ENCODE assay signal across 31 cellular contexts in the genomic region with DNA sequence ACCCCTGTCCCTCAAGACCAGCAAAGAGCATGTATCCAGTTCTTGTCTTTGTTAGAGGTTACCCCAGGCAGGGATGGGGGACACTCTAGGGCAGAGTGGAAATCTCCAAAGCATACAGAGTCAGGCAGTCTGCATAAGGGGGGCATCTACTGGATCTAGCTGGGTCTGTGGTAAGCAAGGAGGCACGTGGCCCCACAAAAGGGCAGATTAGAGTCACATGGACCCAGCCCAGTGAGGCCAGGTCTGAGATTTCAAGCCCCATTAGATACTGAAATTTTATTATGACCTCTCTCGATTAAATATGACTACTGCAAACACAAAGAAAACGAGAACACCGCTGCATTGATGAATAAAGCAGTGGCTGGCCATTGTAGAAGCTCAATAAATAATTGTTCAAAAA. TPM values are rescaled to one million over a fixed set of nuclear protein-coding genes. Genes with fewer than 3 reads are reported as not detected.
DNase-seq lines count a peak whose midpoint lies in the region; ATAC-seq, FAIRE-seq and TF ChIP-seq lines count a peak whose summit lies in the region.
"Had no signal": no experiment of that assay in that cellular context is flagged by ENCODE, and none has a peak within 500 bp of the region (broad histone marks: within the 10 kb centered on the region; RNA-seq: fewer than 3 reads in every experiment).

No MANE protein-coding gene starts in this region.

- TF ChIP-seq CTCF in GM23338 (conservative IDR thresholded peaks at IDR 0.05; ENCODE audit: low read depth in 2 of 2), result no peak
- no peak for TF ChIP-seq CTCF in WTC11 (IDR thresholded peaks at IDR 0.05)
- TF ChIP-seq CTCF in H1 (IDR thresholded peaks at IDR 0.05; ENCODE audit: control extremely low read depth in 1 of 3, insufficient read depth in 1 of 3, low read depth in 1 of 3, low read length in 3 of 3), result no peak
- no peak for TF ChIP-seq CTCF in neural progenitor cell (IDR thresholded peaks at IDR 0.05)
- no peak for TF ChIP-seq CTCF in thyroid gland (IDR thresholded peaks at IDR 0.05)

- H3K23ac ChIP-seq in H1 (ENCODE audit: insufficient read length), result no peak overlapping the region
- no peak overlapping the region for H3K23ac ChIP-seq in mesendoderm (ENCODE audit: low read length)

- H2BK120ac ChIP-seq in H1 (replicated peaks; ENCODE audit: low read depth, low read length), result no peak overlapping the region
- H2BK120ac ChIP-seq in mesendoderm (ENCODE audit: low read depth, low read length), result no peak overlapping the region

- H3K36me3 Mint-ChIP-seq in GM23338 (ENCODE audit: low read depth), result no peaks in the 10 kb centered on the region; the same call in 2 of the 3 replicates
- no peaks in the 10 kb centered on the region for H3K36me3 Mint-ChIP-seq in WTC11
- H3K36me3 Mint-ChIP-seq in neural progenitor cell, result no peaks in the 10 kb centered on the region
- H3K36me3 Mint-ChIP-seq: CD14-positive monocyte; CD4-positive, alpha-beta memory T cell; CD4-positive, CD25-positive, alpha-beta regulatory T cell; CD8-positive, alpha-beta memory T cell had no signal

- H4K20me1 ChIP-seq in GM23338 (replicated peaks; ENCODE audit: insufficient read depth) (no peaks in the 10 kb centered on the region; the same call in 1 of the 2 replicates), H1 (replicated peaks in 1 of 2; ENCODE audit: control insufficient read depth in 1 of 2, insufficient read depth in 2 of 2, low read length in 2 of 2) (peaks cover 0 to 4% of the 10 kb centered on the region in 2 experiments), neural progenitor cell (ENCODE audit: low read depth) (peaks cover 12% of the 10 kb centered on the region)
- H4K20me1 ChIP-seq: BLaER1 had no signal

- H3K4me3 ChIP-seq in GM23338 (no peak overlapping the region), H1 (ENCODE audit: extremely low read depth in 1 of 4, insufficient read depth in 2 of 4, low read depth in 3 of 4, low read length in 4 of 4) (no peak overlapping the region), neural progenitor cell (no peak overlapping the region), mesendoderm (ENCODE audit: low read length) (no peak overlapping the region), thyroid gland (replicated peaks in 1 of 3) (no peak overlapping the region)
- H3K4me3 ChIP-seq: BLaER1, GM12878 had no signal

- H3K9me2 ChIP-seq in GM23338 (ENCODE audit: insufficient read depth), result no peaks in the 10 kb centered on the region

- DNase-seq in GM23338 (ENCODE audit: low spot score), result no peak
- no peak for DNase-seq in WTC11 (ENCODE audit: low spot score)
- no peak for DNase-seq in H1 (ENCODE audit: low read depth in 1 of 2, low spot score in 2 of 2)
- no peak for DNase-seq in neural progenitor cell (ENCODE audit: low spot score)
- no peak for DNase-seq in mesendoderm
- no peak for DNase-seq in thyroid gland
- DNase-seq: 8988T; ACHN; BE2C; C1 segment of cervical spinal cord; CD4-positive, alpha-beta memory T cell; CD4-positive, CD25-positive, alpha-beta regulatory T cell; CD8-positive, alpha-beta memory T cell; COR-L47; DMS 273 treated with DMSO at 0.1 percent for 48 hours; DMS53; DMS79; DND-41; EL; GDM1 had no signal

- no peak overlapping the region for H3K9ac ChIP-seq in H1 (replicated peaks in 1 of 4; ENCODE audit: extremely low read depth in 1 of 4, low read depth in 3 of 4, low read length in 3 of 4)
- no peak overlapping the region for H3K9ac ChIP-seq in neural progenitor cell
- no peak overlapping the region for H3K9ac ChIP-seq in mesendoderm (ENCODE audit: low read length)
- H3K9ac ChIP-seq: BLaER1 had no signal

- H3K4me3 Mint-ChIP-seq in GM23338 (no peak overlapping the region; the same call in 2 of the 3 replicates), WTC11 (0 out of 2 replicates have a peak overlapping the region, but pooled peaks have one; percentile 9), neural progenitor cell (peak overlapping the region; percentile 47)
- H3K4me3 Mint-ChIP-seq: CD4-positive, alpha-beta memory T cell; CD4-positive, CD25-positive, alpha-beta regulatory T cell; CD8-positive, alpha-beta memory T cell had no signal

- intact Hi-C loops in thyroid gland (cut with DNase I), result no loop called here

- H3K79me2 ChIP-seq in GM23338 (replicated peaks; ENCODE audit: insufficient read depth) (no peaks in the 10 kb centered on the region; the same call in 1 of the 2 replicates), H1 (ENCODE audit: control insufficient read depth in 1 of 2, insufficient read depth in 2 of 2, low read length in 2 of 2) (0 out of 4 replicates have a peak, but pooled peaks cover 0 to 8% of the 10 kb centered on the region in 2 experiments), neural progenitor cell (ENCODE audit: low read depth) (no peaks in the 10 kb centered on the region), mesendoderm (ENCODE audit: control insufficient read depth, insufficient read depth, low read length) (no peaks in the 10 kb centered on the region)

- H3K27me3 ChIP-seq in GM23338 (ENCODE audit: insufficient read depth), result peaks cover 48% of the 10 kb centered on the region
- peaks cover 3 to 37% (median 34%) of the 10 kb centered on the region in 4 experiments for H3K27me3 ChIP-seq in H1 (replicated peaks in 1 of 4; ENCODE audit: control insufficient read depth in 3 of 4, extremely low read depth in 1 of 4, insufficient read depth in 3 of 4, low read length in 3 of 4)
- peaks cover 64% of the 10 kb centered on the region for H3K27me3 ChIP-seq in neural progenitor cell
- peaks cover 5% of the 10 kb centered on the region for H3K27me3 ChIP-seq in mesendoderm (ENCODE audit: insufficient read depth, low read length, poor library complexity)
- H3K27me3 ChIP-seq in thyroid gland, result no peaks in the 10 kb centered on the region

- H3K56ac ChIP-seq in H1 (replicated peaks; ENCODE audit: insufficient read length, low read depth, low read length) (no peak overlapping the region), mesendoderm (ENCODE audit: low read length) (no peak overlapping the region)

- H3K27ac ChIP-seq in GM23338 (ENCODE audit: low read depth), result no peak overlapping the region
- no peak overlapping the region for H3K27ac ChIP-seq in H1 (ENCODE audit: low read depth, low read length)
- no peak overlapping the region for H3K27ac ChIP-seq in neural progenitor cell
- no peak overlapping the region for H3K27ac ChIP-seq in mesendoderm (ENCODE audit: low read depth, low read length)
- H3K27ac ChIP-seq in thyroid gland, result no peak overlapping the region
- H3K27ac ChIP-seq: BLaER1 had no signal

- peaks cover 21% of the 10 kb centered on the region for H3K23me2 ChIP-seq in H1 (ENCODE audit: low read depth, low read length)

- peak overlapping the region; percentile 89; the same call in 1 of the 2 replicates for H2BK15ac ChIP-seq in H1 (ENCODE audit: low read length)
- H2BK15ac ChIP-seq in mesendoderm (replicated peaks; ENCODE audit: low read depth), result no peak overlapping the region

- CTCF ChIA-PET in WTC11 (lab: Charles Lee) (interaction anchor here (0.8 to 2.3 kb wide), 5 partner anchors 29 to 225 kb away, joined by 3 to 20 read pairs (median 4); no protein-coding TSS in a partner anchor), H1 (lab: Charles Lee; ENCODE audit: partially characterized antibody) (interaction anchor here (0.6 to 3.2 kb wide), 9 partner anchors 24 to 305 kb away, joined by 3 to 13 read pairs (median 3); no protein-coding TSS in a partner anchor)

- TF ChIP-seq POLR2A in H1 (IDR thresholded peaks at IDR 0.05; ENCODE audit: control extremely low read depth in 1 of 2, low read depth in 2 of 2, low read length in 2 of 2), result no peak
- no peak for TF ChIP-seq POLR2A in thyroid gland (IDR thresholded peaks at IDR 0.05)

- H3K4me2 ChIP-seq in GM23338 (peak overlapping the region; percentile 48; the same call in 1 of the 2 replicates), H1 (ENCODE audit: insufficient read depth in 1 of 2, low read depth in 2 of 2, low read length in 2 of 2) (peak overlapping the region in 1 of 2 experiments; percentile 85; a peak in 1 of 4 replicates), neural progenitor cell (no peak overlapping the region), mesendoderm (ENCODE audit: low read length) (no peak overlapping the region)
- H3K4me2 ChIP-seq: BLaER1 had no signal

- peaks cover 26% of the 10 kb centered on the region for H3K4me1 Mint-ChIP-seq in GM23338
- H3K4me1 Mint-ChIP-seq in WTC11, result peaks cover 33% of the 10 kb centered on the region
- H3K4me1 Mint-ChIP-seq in neural progenitor cell, result peaks cover 13% of the 10 kb centered on the region
- H3K4me1 Mint-ChIP-seq: CD14-positive monocyte; CD4-positive, alpha-beta memory T cell; CD4-positive, CD25-positive, alpha-beta regulatory T cell; CD8-positive, alpha-beta memory T cell had no signal

- H3K4ac ChIP-seq in H1 (replicated peaks; ENCODE audit: insufficient read length, low read depth, low read length), result no peak overlapping the region
- H3K4ac ChIP-seq in mesendoderm (ENCODE audit: low read depth, low read length), result no peak overlapping the region

- no peaks in the 10 kb centered on the region for H3K9me3 Mint-ChIP-seq in GM23338
- no peaks in the 10 kb centered on the region for H3K9me3 Mint-ChIP-seq in WTC11
- no peaks in the 10 kb centered on the region for H3K9me3 Mint-ChIP-seq in neural progenitor cell

- 0 out of 2 replicates have a peak overlapping the region, but pooled peaks have one; percentile 64 for H2BK20ac ChIP-seq in H1 (ENCODE audit: low read length)

- H3K4me1 ChIP-seq in GM23338 (ENCODE audit: insufficient read depth) (peaks cover 34% of the 10 kb centered on the region), H1 (replicated peaks in 1 of 4; ENCODE audit: control insufficient read depth in 3 of 4, insufficient read depth in 4 of 4, low read length in 3 of 4) (peaks cover 7 to 23% (median 15%) of the 10 kb centered on the region in 4 experiments), neural progenitor cell (peaks cover 36% of the 10 kb centered on the region), mesendoderm (ENCODE audit: control insufficient read depth, low read depth, low read length) (no peaks in the 10 kb centered on the region), thyroid gland (no peaks in the 10 kb centered on the region)
- H3K4me1 ChIP-seq: BE2C, BLaER1 had no signal

- H3K9me3 ChIP-seq in H1 (ENCODE audit: insufficient read depth in 2 of 2, low read depth in 1 of 2, low read length in 1 of 2) (no peaks in the 10 kb centered on the region), neural progenitor cell (ENCODE audit: low read depth) (no peaks in the 10 kb centered on the region), thyroid gland (no peaks in the 10 kb centered on the region)
- H3K9me3 ChIP-seq: BE2C had no signal

- H3K14ac ChIP-seq in H1 (ENCODE audit: insufficient read length), result no peak overlapping the region

- WGBS in H1 (ENCODE audit: extremely low coverage in 1 of 2, insufficient coverage in 1 of 2, insufficient read length in 1 of 2, insufficient replicate concordance in 2 of 2, low coverage in 1 of 2, low lambda C conversion rate in 2 of 2, missing lambda C conversion rate in 1 of 2), 2 experiments, result 64% methylated on average over 4 of the region's 4 CpGs; no CpG with 5 or more reads in 1 of the 2 experiments
- no CpG with 5 or more reads among the region's 4 CpGs for WGBS in mesendoderm (ENCODE audit: extremely low coverage, insufficient coverage, low lambda C conversion rate)
- WGBS in thyroid gland, 2 donors, result 71 to 72% methylated on average over 4 of the region's 4 CpGs

- no peak overlapping the region for H4K5ac ChIP-seq in H1 (ENCODE audit: insufficient read length, low read depth, low read length)
- no peak overlapping the region for H4K5ac ChIP-seq in mesendoderm (ENCODE audit: low read length)

- no peak for TF ChIP-seq EP300 in H1 (IDR thresholded peaks at IDR 0.05; ENCODE audit: borderline replicate concordance in 1 of 2, low read depth in 2 of 2, low read length in 2 of 2)

- H3K79me1 ChIP-seq in H1 (ENCODE audit: low read depth, low read length) (no peaks in the 10 kb centered on the region; the same call in 1 of the 2 replicates), mesendoderm (ENCODE audit: low read length) (no peaks in the 10 kb centered on the region)

- H2BK5ac ChIP-seq in H1 (ENCODE audit: low read depth, low read length) (no peak overlapping the region), mesendoderm (ENCODE audit: low read length) (no peak overlapping the region)

- H3K27me3 Mint-ChIP-seq in GM23338 (ENCODE audit: insufficient read depth, low read depth, poor library complexity) (peaks cover 38% of the 10 kb centered on the region), WTC11 (ENCODE audit: low read depth) (peaks cover 53% of the 10 kb centered on the region), neural progenitor cell (ENCODE audit: insufficient read depth, low read depth) (peaks cover 41% of the 10 kb centered on the region)

- no peak overlapping the region for H2AK5ac ChIP-seq in H1 (ENCODE audit: low read depth, low read length)
- H2AK5ac ChIP-seq in mesendoderm (ENCODE audit: low read length), result no peak overlapping the region

- ATAC-seq in GM23338 (no peak), WTC11 (no peak), GM21737 (IDR thresholded peaks at IDR 0.05; ENCODE audit: unreplicated experiment) (no peak)
- ATAC-seq: GM12878 had no signal

- H3F3A ChIP-seq in GM23338 (replicated peaks; ENCODE audit: low read depth) (0 out of 2 replicates have a peak, but pooled peaks cover 4% of the 10 kb centered on the region), neural progenitor cell (ENCODE audit: low read depth) (peaks cover 25% of the 10 kb centered on the region)

- H3K36me3 ChIP-seq in GM23338 (ENCODE audit: insufficient read depth) (no peaks in the 10 kb centered on the region), H1 (ENCODE audit: control insufficient read depth in 2 of 4, insufficient read depth in 4 of 4, low read length in 3 of 4) (no peaks in the 10 kb centered on the region), neural progenitor cell (no peaks in the 10 kb centered on the region), mesendoderm (ENCODE audit: control insufficient read depth, insufficient read depth, low read length) (no peaks in the 10 kb centered on the region), thyroid gland (no peaks in the 10 kb centered on the region)
- H3K36me3 ChIP-seq: BE2C, BLaER1 had no signal

- H3K27ac Mint-ChIP-seq in GM23338, result no peak overlapping the region
- H3K27ac Mint-ChIP-seq in WTC11, result no peak overlapping the region
- no peak overlapping the region for H3K27ac Mint-ChIP-seq in neural progenitor cell
- H3K27ac Mint-ChIP-seq: CD4-positive, alpha-beta memory T cell; CD4-positive, CD25-positive, alpha-beta regulatory T cell; CD8-positive, alpha-beta memory T cell had no signal

- FAIRE-seq in H1 (lab: Jason Lieb, UNC), result no peak
- FAIRE-seq: A204.1, GM12878, GM12892, GM18507 had no signal

- H3K18ac ChIP-seq in H1 (ENCODE audit: extremely low read depth, low read length) (no peak overlapping the region), mesendoderm (ENCODE audit: low read length) (no peak overlapping the region)

- no peak overlapping the region; the same call in 1 of the 2 replicates for H2BK12ac ChIP-seq in H1 (ENCODE audit: low read depth, low read length)

- POLR2A ChIA-PET in WTC11 (lab: Charles Lee), result interaction anchor here (0.6 kb wide), 1 partner anchor 223 kb away, joined by 3 read pairs; no protein-coding TSS in a partner anchor
- POLR2A ChIA-PET in H1 (lab: Charles Lee; ENCODE audit: partially characterized antibody), result interaction anchor here (0.7 kb wide), 1 partner anchor 435 kb away, joined by 3 read pairs; no protein-coding TSS in a partner anchor

- H4K8ac ChIP-seq in H1 (ENCODE audit: extremely low read depth, insufficient read depth, low read length) (no peak overlapping the region), mesendoderm (ENCODE audit: low read depth, low read length) (no peak overlapping the region)

- no peak overlapping the region for H4K91ac ChIP-seq in H1 (replicated peaks; ENCODE audit: insufficient read length, low read length)

- TF ChIP-seq RAD21 in H1 (IDR thresholded peaks at IDR 0.05 in 1 of 2, conservative IDR thresholded peaks at IDR 0.05 in 1 of 2; ENCODE audit: low read depth in 2 of 2, low read length in 2 of 2), result no peak

- H2AFZ ChIP-seq in GM23338, result peak overlapping the region; percentile 90; the same call in 1 of the 2 replicates
- H2AFZ ChIP-seq in H1 (ENCODE audit: low read length), result no peak overlapping the region
- no peak overlapping the region for H2AFZ ChIP-seq in neural progenitor cell (replicated peaks)

RNA-seq across cellular contexts. Expression of gene GPR139, which starts 1.6 kb away (rescaled TPM):
- 1.8 and 2.3 TPM in 2 replicates for total RNA-seq in GM23338 (2014; rRNA removed; shearing (Covaris generic))
- polyA plus RNA-seq in GM23338 (2016; fragmentation: Nextera tagmentation; extraction: Ambion mirVana) (0.31 and 0.66 TPM in 2 replicates), H1 (2011; rRNA removed) (1.9 and 2.2 TPM in 2 replicates)
- total RNA-seq in WTC11 (2021) (0.48 to 0.55 TPM (median 0.55 TPM) in 3 replicates), neural progenitor cell (ENCODE audit: low replicate concordance) (not detected in 2 replicates), thyroid gland (not detected)
- 0.73 and 0.84 TPM in 2 replicates for total RNA-seq in H1 (2021; fragmentation: NEBNext Ultra II Directional; extraction: Animal tissue kit (Norgen Biotek cat#: 25700))
- 1.3 TPM for polyA plus RNA-seq in H1 (2011; cell fraction: cytosol; rRNA removed)
- 1.7 TPM for polyA plus RNA-seq in H1 (2011; cell fraction: nucleus; rRNA removed)
- polyA plus RNA-seq in H1 (2012, experiment 1 of 2), result 0.22 to 0.59 TPM (median 0.54 TPM) in 4 replicates
- not detected for polyA plus RNA-seq in H1 (2012, experiment 2 of 2)
- polyA plus RNA-seq in H1 (2013, experiment 1 of 2), result 0.61 TPM
- 0.52 TPM for polyA plus RNA-seq in H1 (2013, experiment 2 of 2)
- polyA minus RNA-seq in H1 (2011; rRNA and poly(A)+ RNA removed), result 4.0 and 5.5 TPM in 2 replicates
- polyA minus RNA-seq in H1 (2011; cell fraction: cytosol; rRNA and poly(A)+ RNA removed), result 1.4 TPM
- polyA minus RNA-seq in H1 (2011; cell fraction: nucleus; rRNA and poly(A)+ RNA removed), result 2.9 TPM
- not detected for polyA plus RNA-seq in mesendoderm (2013, experiment 1 of 2)
- polyA plus RNA-seq in mesendoderm (2013, experiment 2 of 2), result not detected
- total RNA-seq: A673; CD4-positive, alpha-beta memory T cell; CD4-positive, CD25-positive, alpha-beta regulatory T cell; CD8-positive, alpha-beta memory T cell; Daoy; G401; GM12878 had no signal
- polyA plus RNA-seq: AG04450; CD14-positive monocyte; CD4-positive, alpha-beta memory T cell; CD4-positive, CD25-positive, alpha-beta regulatory T cell; CD8-positive, alpha-beta memory T cell; GM12878 had no signal
